35 cellular contexts compared by ENCODE assay signal in genomic region chr3:101631397-101631796, GRCh38.
"Had no signal": no experiment of that assay in that cellular context is flagged by ENCODE, and none has a peak within 500 bp of the region (broad histone marks: within the 10 kb centered on the region; RNA-seq: fewer than 3 reads in every experiment).

No MANE protein-coding gene starts in this region.

- H3K27ac Mint-ChIP-seq: activated B cell treated with CpG ODN at 0.5 μM for 24 hours; activated CD4-positive, alpha-beta memory T cell treated with anti-CD3 and anti-CD28 coated beads for 36 hours; activated CD4-positive, alpha-beta T cell treated with anti-CD3 and anti-CD28 coated beads, Interleukin-2, amount 10 ng/mL, durations not matched to agents 24 days and 14 days; activated CD8-positive, alpha-beta T cell treated with anti-CD3 and anti-CD28 coated beads for 36 hours; activated naive CD4-positive, alpha-beta T cell treated with anti-CD3 and anti-CD28 coated beads for 36 hours; activated naive CD4-positive, alpha-beta T cell treated with anti-CD3 and anti-CD28 coated beads, Interleukin-2, amount 50 U/mL, for 72 hours; activated naive CD8-positive, alpha-beta T cell treated with anti-CD3 and anti-CD28 coated beads for 36 hours; activated T-cell treated with anti-CD3 and anti-CD28 coated beads, Interleukin-2, amount 50 U/mL, for 72 hours; activated T-helper 1 cell treated with anti-CD3 and anti-CD28 coated beads, Interleukin-12 subunit alpha, Interleukin-12 subunit beta, Interleukin-2, Interleukin-4 antibody, amounts not matched to agents 30 ng/mL and 10 ng/mL and 1 ng/mL, durations not matched to agents 14 hours and 24 hours and 36 hours; activated T-helper 17 cell treated with anti-CD3 and anti-CD28 coated beads, Interleukin-2, amount 50 U/mL, for 72 hours; T-helper 1 cell treated with Interleukin-12 subunit alpha and Interleukin-12 subunit beta and Interleukin-4 antibody, amounts not matched to agents 30 μg/mL and 1 μg/mL, for 36 hours; T-helper 2 cell treated with Interferon-gamma antibody and Interleukin-4, amounts not matched to agents 5 μg/mL and 100 μg/mL, for 36 hours had no signal

- H3K4me1 Mint-ChIP-seq: activated T-helper 17 cell treated with anti-CD3 and anti-CD28 coated beads, Interleukin-2, amount 50 U/mL, for 72 hours had no signal

- ATAC-seq: activated CD8-positive, alpha-beta T cell treated with anti-CD3 and anti-CD28 coated beads for 36 hours; activated naive CD4-positive, alpha-beta T cell treated with anti-CD3 and anti-CD28 coated beads, Interleukin-2, amount 50 U/mL, for 72 hours; activated T-cell treated with anti-CD3 and anti-CD28 coated beads, Interleukin-2, amount 50 U/mL, for 4 hours; activated T-cell treated with anti-CD3 and anti-CD28 coated beads, Interleukin-2, amount 50 U/mL, for 72 hours; activated T-helper 17 cell treated with anti-CD3 and anti-CD28 coated beads, Interleukin-2, amount 50 U/mL, for 72 hours; body of pancreas had no signal

- H3K27ac ChIP-seq: adrenal gland, body of pancreas, brain microvascular endothelial cell, breast epithelium, VCaP had no signal

- H3K27me3 Mint-ChIP-seq: activated B cell treated with CpG ODN at 0.5 μM for 24 hours; activated CD4-positive, alpha-beta memory T cell treated with anti-CD3 and anti-CD28 coated beads for 36 hours; activated CD4-positive, alpha-beta T cell treated with anti-CD3 and anti-CD28 coated beads, Interleukin-2, amount 10 ng/mL, durations not matched to agents 24 days and 14 days; activated CD8-positive, alpha-beta T cell treated with anti-CD3 and anti-CD28 coated beads for 36 hours; activated naive CD8-positive, alpha-beta T cell treated with anti-CD3 and anti-CD28 coated beads for 36 hours; activated T-helper 17 cell treated with anti-CD3 and anti-CD28 coated beads, Interleukin-2, amount 50 U/mL, for 72 hours had no signal

- H3K27me3 ChIP-seq: adrenal gland, body of pancreas, brain microvascular endothelial cell, breast epithelium had no signal

- H3K9me3 ChIP-seq: adrenal gland, body of pancreas, breast epithelium had no signal

- H3K36me3 ChIP-seq: adrenal gland, brain microvascular endothelial cell, breast epithelium had no signal

- H3K4me1 ChIP-seq: adrenal gland, body of pancreas, breast epithelium had no signal

- DNase-seq: activated B cell treated with CpG ODN at 0.5 μM for 24 hours; activated CD4-positive, alpha-beta memory T cell treated with anti-CD3 and anti-CD28 coated beads for 36 hours; activated CD4-positive, alpha-beta T cell treated with anti-CD3 and anti-CD28 coated beads for 4 hours; activated CD4-positive, alpha-beta T cell treated with anti-CD3 and anti-CD28 coated beads, Interleukin-2, amount 10 ng/mL, durations not matched to agents 24 days and 14 days; activated CD4-positive, alpha-beta T cell treated with anti-CD3 and anti-CD28 coated beads, Interleukin-2, amount 50 U/mL, for 1 hour; activated CD4-positive, alpha-beta T cell treated with anti-CD3 and anti-CD28 coated beads, Interleukin-2, amount 50 U/mL, for 4 hours; activated CD4-positive, CD25-positive, alpha-beta regulatory T cell treated with anti-CD3 and anti-CD28 coated beads, Interleukin-2, amount 50 U/mL, for 72 hours; activated CD8-positive, alpha-beta memory T cell treated with anti-CD3 and anti-CD28 coated beads, Interleukin-2, amount 50 U/mL, for 4 hours; activated CD8-positive, alpha-beta T cell treated with anti-CD3 and anti-CD28 coated beads for 36 hours; activated effector memory CD4-positive, alpha-beta T cell treated with anti-CD3 and anti-CD28 coated beads, Interleukin-2, amount 50 U/mL, for 16 hours; activated gamma-delta T cell treated with Interleukin-2 at 50 U/mL for 16 hours; activated naive CD4-positive, alpha-beta T cell; activated naive CD4-positive, alpha-beta T cell treated with anti-CD3 and anti-CD28 coated beads for 36 hours; activated naive CD4-positive, alpha-beta T cell treated with anti-CD3 and anti-CD28 coated beads, Interleukin-2, amount 50 U/mL, for 16 hours; activated naive CD8-positive, alpha-beta T cell treated with anti-CD3 and anti-CD28 coated beads for 36 hours; activated T-cell treated with anti-CD3 and anti-CD28 coated beads for 4 hours; activated T-cell treated with anti-CD3 and anti-CD28 coated beads, Interleukin-2, amount 50 U/mL, for 1 hour; activated T-cell treated with anti-CD3 and anti-CD28 coated beads, Interleukin-2, amount 50 U/mL, for 4 hours; activated T-cell treated with anti-CD3 and anti-CD28 coated beads, Interleukin-2, amount 50 U/mL, for 72 hours; amniotic stem cell; aorta; body of pancreas; brain microvascular endothelial cell; central memory CD4-positive, alpha-beta T cell; T-helper 1 cell; T-helper 2 cell; T-helper 9 cell had no signal

- H3K36me3 Mint-ChIP-seq: activated CD4-positive, alpha-beta memory T cell treated with anti-CD3 and anti-CD28 coated beads for 36 hours; activated naive CD4-positive, alpha-beta T cell treated with anti-CD3 and anti-CD28 coated beads, Interleukin-2, amount 50 U/mL, for 72 hours; activated naive CD8-positive, alpha-beta T cell treated with anti-CD3 and anti-CD28 coated beads for 36 hours had no signal

- H3K9me3 Mint-ChIP-seq: activated B cell treated with CpG ODN at 0.5 μM for 24 hours; activated CD4-positive, alpha-beta memory T cell treated with anti-CD3 and anti-CD28 coated beads for 36 hours; activated CD4-positive, alpha-beta T cell treated with anti-CD3 and anti-CD28 coated beads, Interleukin-2, amount 10 ng/mL, durations not matched to agents 24 days and 14 days; activated CD8-positive, alpha-beta T cell treated with anti-CD3 and anti-CD28 coated beads for 36 hours; activated naive CD4-positive, alpha-beta T cell treated with anti-CD3 and anti-CD28 coated beads for 36 hours; activated naive CD4-positive, alpha-beta T cell treated with anti-CD3 and anti-CD28 coated beads, Interleukin-2, amount 50 U/mL, for 72 hours; activated naive CD8-positive, alpha-beta T cell treated with anti-CD3 and anti-CD28 coated beads for 36 hours; activated T-cell treated with anti-CD3 and anti-CD28 coated beads, Interleukin-2, amount 50 U/mL, for 4 hours; activated T-cell treated with anti-CD3 and anti-CD28 coated beads, Interleukin-2, amount 50 U/mL, for 72 hours; activated T-helper 1 cell treated with anti-CD3 and anti-CD28 coated beads, Interleukin-12 subunit alpha, Interleukin-12 subunit beta, Interleukin-2, Interleukin-4 antibody, amounts not matched to agents 30 ng/mL and 10 ng/mL and 1 ng/mL, durations not matched to agents 14 hours and 24 hours and 36 hours; activated T-helper 17 cell treated with anti-CD3 and anti-CD28 coated beads, Interleukin-2, amount 50 U/mL, for 72 hours; T-helper 1 cell treated with Interleukin-12 subunit alpha and Interleukin-12 subunit beta and Interleukin-4 antibody, amounts not matched to agents 30 μg/mL and 1 μg/mL, for 36 hours; T-helper 2 cell treated with Interferon-gamma antibody and Interleukin-4, amounts not matched to agents 5 μg/mL and 100 μg/mL, for 36 hours had no signal

- H3K4me3 ChIP-seq: adrenal gland, body of pancreas, breast epithelium had no signal

- H3K4me3 Mint-ChIP-seq: activated B cell treated with CpG ODN at 0.5 μM for 24 hours; activated CD4-positive, alpha-beta memory T cell treated with anti-CD3 and anti-CD28 coated beads for 36 hours; activated CD4-positive, alpha-beta T cell treated with anti-CD3 and anti-CD28 coated beads, Interleukin-2, amount 10 ng/mL, durations not matched to agents 24 days and 14 days; activated CD8-positive, alpha-beta T cell treated with anti-CD3 and anti-CD28 coated beads for 36 hours; activated naive CD4-positive, alpha-beta T cell treated with anti-CD3 and anti-CD28 coated beads for 36 hours; activated naive CD8-positive, alpha-beta T cell treated with anti-CD3 and anti-CD28 coated beads for 36 hours; activated T-cell treated with anti-CD3 and anti-CD28 coated beads, Interleukin-2, amount 50 U/mL, for 4 hours; activated T-cell treated with anti-CD3 and anti-CD28 coated beads, Interleukin-2, amount 50 U/mL, for 72 hours; activated T-helper 1 cell treated with anti-CD3 and anti-CD28 coated beads, Interleukin-12 subunit alpha, Interleukin-12 subunit beta, Interleukin-2, Interleukin-4 antibody, amounts not matched to agents 30 ng/mL and 10 ng/mL and 1 ng/mL, durations not matched to agents 14 hours and 24 hours and 36 hours; activated T-helper 17 cell treated with anti-CD3 and anti-CD28 coated beads, Interleukin-2, amount 50 U/mL, for 72 hours; T-helper 1 cell treated with Interleukin-12 subunit alpha and Interleukin-12 subunit beta and Interleukin-4 antibody, amounts not matched to agents 30 μg/mL and 1 μg/mL, for 36 hours; T-helper 2 cell treated with Interferon-gamma antibody and Interleukin-4, amounts not matched to agents 5 μg/mL and 100 μg/mL, for 36 hours had no signal
